15 cellular contexts compared by ENCODE assay signal in genomic region chr6:62980724-62981123, GRCh38.
DNase-seq lines count a peak whose midpoint lies in the region; ATAC-seq and TF ChIP-seq lines count a peak whose summit lies in the region.
"Had no signal": no experiment of that assay in that cellular context is flagged by ENCODE, and none has a peak within 500 bp of the region (broad histone marks: within the 10 kb centered on the region; RNA-seq: fewer than 3 reads in every experiment).

No MANE protein-coding gene starts in this region.

- H3K27me3 ChIP-seq in body of pancreas (no peaks in the 10 kb centered on the region), SK-N-SH (ENCODE audit: insufficient read depth) (no peaks in the 10 kb centered on the region)
- H3K27me3 ChIP-seq: BLaER1 treated with 17β-estradiol and CSF1 and Interleukin-3, amounts not matched to agents 10 nM and 100 nM had no signal

- ATAC-seq in GM18870 (IDR thresholded peaks at IDR 0.05; ENCODE audit: unreplicated experiment), result peak; percentile 32
- peak; percentile 47 for ATAC-seq in HG02943 (IDR thresholded peaks at IDR 0.05; ENCODE audit: low read depth, unreplicated experiment)
- ATAC-seq in body of pancreas, result peak; percentile 98
- no peak for ATAC-seq in Right ventricle myocardium inferior
- ATAC-seq: CD8-positive, alpha-beta T cell had no signal

- no peaks in the 10 kb centered on the region for H3K27me3 Mint-ChIP-seq in progenitor cell of endocrine pancreas
- H3K27me3 Mint-ChIP-seq: B cell had no signal

- H3K9me3 ChIP-seq in body of pancreas (no peaks in the 10 kb centered on the region), SK-N-SH (no peaks in the 10 kb centered on the region)
- H3K9me3 ChIP-seq: BLaER1 treated with 17β-estradiol and CSF1 and Interleukin-3, amounts not matched to agents 10 nM and 100 nM; HAP-1 had no signal

- POLR2A ChIA-PET in SK-N-SH (lab: Yijun Ruan, JAX), result no interaction called here

- H3K4me3 ChIP-seq in body of pancreas (no peak overlapping the region), SK-N-SH (ENCODE audit: low read depth in 2 of 2, low read length in 1 of 2) (no peak overlapping the region)
- H3K4me3 ChIP-seq: BLaER1 treated with 17β-estradiol and CSF1 and Interleukin-3, amounts not matched to agents 10 nM and 100 nM; HAP-1 had no signal

- no peaks in the 10 kb centered on the region for H3K9me2 ChIP-seq in SK-N-SH

- DNase-seq in body of pancreas, result peak in 3 of 4 donors; percentile 37 to 59 (median 52)
- no peak for DNase-seq in progenitor cell of endocrine pancreas (ENCODE audit: low spot score, unreplicated experiment)
- no peak for DNase-seq in Right ventricle myocardium inferior (ENCODE audit: missing footprints)
- no peak for DNase-seq in SK-N-SH
- DNase-seq in GDM1 (lab: John Stamatoyannopoulos, UW), result no peak
- no peak for DNase-seq in DMS153 (lab: John Stamatoyannopoulos, UW)
- DNase-seq: Calu3; CD8-positive, alpha-beta T cell had no signal

- no peak for TF ChIP-seq EP300 in SK-N-SH (IDR thresholded peaks at IDR 0.05; ENCODE audit: borderline replicate concordance in 1 of 2, low read depth in 1 of 2, low read length in 1 of 2)

- H3K79me2 ChIP-seq in SK-N-SH (ENCODE audit: insufficient read depth), result no peaks in the 10 kb centered on the region

- H3K4me1 Mint-ChIP-seq in progenitor cell of endocrine pancreas (ENCODE audit: low read depth), result peaks cover 15% of the 10 kb centered on the region
- H3K4me1 Mint-ChIP-seq: B cell had no signal

- TF ChIP-seq CTCF in body of pancreas (IDR thresholded peaks at IDR 0.05) (no peak), progenitor cell of endocrine pancreas (IDR thresholded peaks at IDR 0.05; ENCODE audit: unreplicated experiment) (no peak), SK-N-SH (IDR thresholded peaks at IDR 0.05) (no peak)

- no peaks in the 10 kb centered on the region for H3K9me3 Mint-ChIP-seq in progenitor cell of endocrine pancreas (ENCODE audit: low read depth)

- intact Hi-C loops in body of pancreas (cut with DNase I), result no loop called here
- intact Hi-C loops in Right ventricle myocardium inferior (cut with DNase I), result no loop called here

- H3K36me3 ChIP-seq in body of pancreas (replicated peaks in 1 of 2; ENCODE audit: insufficient read depth in 1 of 2, low read depth in 2 of 2) (no peaks in the 10 kb centered on the region), SK-N-SH (replicated peaks in 1 of 2; ENCODE audit: control insufficient read depth in 1 of 2, insufficient read depth in 2 of 2, low read length in 1 of 2) (no peaks in the 10 kb centered on the region)
- H3K36me3 ChIP-seq: BLaER1 treated with 17β-estradiol and CSF1 and Interleukin-3, amounts not matched to agents 10 nM and 100 nM; HAP-1 had no signal

- H3K36me3 Mint-ChIP-seq in progenitor cell of endocrine pancreas (ENCODE audit: insufficient read depth), result no peaks in the 10 kb centered on the region
- H3K36me3 Mint-ChIP-seq: CD8-positive, alpha-beta T cell had no signal

- no peak overlapping the region for H3K4me3 Mint-ChIP-seq in progenitor cell of endocrine pancreas (ENCODE audit: low read depth)
- H3K4me3 Mint-ChIP-seq: B cell; CD8-positive, alpha-beta T cell had no signal

- no peaks in the 10 kb centered on the region for H4K20me1 ChIP-seq in SK-N-SH (ENCODE audit: insufficient read depth)
- H4K20me1 ChIP-seq: BLaER1 treated with 17β-estradiol and CSF1 and Interleukin-3, amounts not matched to agents 10 nM and 100 nM had no signal

- no peak for TF ChIP-seq POLR2A in body of pancreas (IDR thresholded peaks at IDR 0.05)

- CTCF ChIA-PET in SK-N-SH (lab: Yijun Ruan, JAX), result interaction anchor here (0.6 kb wide), 1 partner anchor 292 kb away, joined by 3 read pairs; no protein-coding TSS in a partner anchor

- TF ChIP-seq RAD21 in SK-N-SH (IDR thresholded peaks at IDR 0.05; ENCODE audit: low read length), result no peak

- H2AFZ ChIP-seq in SK-N-SH (ENCODE audit: low read depth), result no peak overlapping the region

- H3K27ac ChIP-seq in body of pancreas (peak overlapping the region in 3 of 4 donors; percentile 38 to 63 (median 39)), SK-N-SH (ENCODE audit: low read depth in 2 of 2, low read length in 1 of 2) (no peak overlapping the region)
- H3K27ac ChIP-seq: BLaER1 treated with 17β-estradiol and CSF1 and Interleukin-3, amounts not matched to agents 10 nM and 100 nM; HL-60; KMS-11 had no signal

- no peak overlapping the region for H3K4me2 ChIP-seq in SK-N-SH
- H3K4me2 ChIP-seq: BLaER1 treated with 17β-estradiol and CSF1 and Interleukin-3, amounts not matched to agents 10 nM and 100 nM; KMS-11 had no signal

- peak overlapping the region; percentile 78 for H3K27ac Mint-ChIP-seq in progenitor cell of endocrine pancreas
- H3K27ac Mint-ChIP-seq: B cell; CD8-positive, alpha-beta T cell had no signal

- no peaks in the 10 kb centered on the region for H3F3A ChIP-seq in SK-N-SH (replicated peaks; ENCODE audit: insufficient read depth)

- H3K9ac ChIP-seq in SK-N-SH, result no peak overlapping the region
- H3K9ac ChIP-seq: BLaER1 treated with 17β-estradiol and CSF1 and Interleukin-3, amounts not matched to agents 10 nM and 100 nM; KMS-11 had no signal

- peaks cover 15% of the 10 kb centered on the region for H3K4me1 ChIP-seq in body of pancreas
- H3K4me1 ChIP-seq in SK-N-SH (ENCODE audit: control insufficient read depth in 1 of 2, insufficient read depth in 2 of 2, low read depth in 1 of 2, low read length in 1 of 2), result no peaks in the 10 kb centered on the region
- H3K4me1 ChIP-seq: BLaER1 treated with 17β-estradiol and CSF1 and Interleukin-3, amounts not matched to agents 10 nM and 100 nM; HAP-1 had no signal

TF ChIP-seq in SK-N-SH, 30 proteins besides CTCF, POLR2A, EP300 and RAD21:
- TF ChIP-seq USF2 (IDR thresholded peaks at IDR 0.05; ENCODE audit: borderline replicate concordance, low read depth, low read length) (no peak), RFX5 (IDR thresholded peaks at IDR 0.05; ENCODE audit: low read length) (no peak), SMC3 (IDR thresholded peaks at IDR 0.05; ENCODE audit: low read depth, low read length) (no peak), POLR2AphosphoS5 (IDR thresholded peaks at IDR 0.05; ENCODE audit: low read depth, low read length) (no peak), MAX (IDR thresholded peaks at IDR 0.05; ENCODE audit: low read depth) (no peak), ELF1 (IDR thresholded peaks at IDR 0.05) (no peak), FOXJ3 (CRISPR knock-in tag; IDR thresholded peaks at IDR 0.05) (no peak), IRF3 (IDR thresholded peaks at IDR 0.05; ENCODE audit: low read depth, low read length) (no peak), SIN3A (IDR thresholded peaks at IDR 0.05; ENCODE audit: borderline replicate concordance, low read depth, low read length) (no peak), NRF1 (IDR thresholded peaks at IDR 0.05; ENCODE audit: low read depth, low read length) (no peak), RCOR1 (IDR thresholded peaks at IDR 0.05; ENCODE audit: low read length) (no peak), NFIC (IDR thresholded peaks at IDR 0.05; ENCODE audit: borderline replicate concordance) (no peak), MXI1 (IDR thresholded peaks at IDR 0.05; ENCODE audit: low read depth, low read length) (no peak), USF1 (IDR thresholded peaks at IDR 0.05; ENCODE audit: borderline replicate concordance, low read depth) (no peak), TCF12 (IDR thresholded peaks at IDR 0.05) (no peak), TAF1 (IDR thresholded peaks at IDR 0.05; ENCODE audit: borderline replicate concordance, low read depth, low read length) (no peak), RXRA (IDR thresholded peaks at IDR 0.05; ENCODE audit: borderline replicate concordance, low read depth) (no peak), TEAD4 (IDR thresholded peaks at IDR 0.05; ENCODE audit: borderline replicate concordance, insufficient read depth) (no peak), JUND (IDR thresholded peaks at IDR 0.05) (no peak), FOXM1 (IDR thresholded peaks at IDR 0.05; ENCODE audit: low read depth) (no peak)

Comparison
In these comparisons a context has a peak if more than half of its experiments do, and no peak if none do; other contexts are left out.
1. DNase-seq: peak in body of pancreas (3 of 4); none in progenitor cell of endocrine pancreas (single experiment), Right ventricle myocardium inferior (single experiment), SK-N-SH (single experiment), GDM1 (single experiment) and DMS153 (single experiment).
2. H3K27ac ChIP-seq: peak in body of pancreas (3 of 4); none in SK-N-SH (0 of 2).